1 cellular context compared by ENCODE assay signal in the genomic region with DNA sequence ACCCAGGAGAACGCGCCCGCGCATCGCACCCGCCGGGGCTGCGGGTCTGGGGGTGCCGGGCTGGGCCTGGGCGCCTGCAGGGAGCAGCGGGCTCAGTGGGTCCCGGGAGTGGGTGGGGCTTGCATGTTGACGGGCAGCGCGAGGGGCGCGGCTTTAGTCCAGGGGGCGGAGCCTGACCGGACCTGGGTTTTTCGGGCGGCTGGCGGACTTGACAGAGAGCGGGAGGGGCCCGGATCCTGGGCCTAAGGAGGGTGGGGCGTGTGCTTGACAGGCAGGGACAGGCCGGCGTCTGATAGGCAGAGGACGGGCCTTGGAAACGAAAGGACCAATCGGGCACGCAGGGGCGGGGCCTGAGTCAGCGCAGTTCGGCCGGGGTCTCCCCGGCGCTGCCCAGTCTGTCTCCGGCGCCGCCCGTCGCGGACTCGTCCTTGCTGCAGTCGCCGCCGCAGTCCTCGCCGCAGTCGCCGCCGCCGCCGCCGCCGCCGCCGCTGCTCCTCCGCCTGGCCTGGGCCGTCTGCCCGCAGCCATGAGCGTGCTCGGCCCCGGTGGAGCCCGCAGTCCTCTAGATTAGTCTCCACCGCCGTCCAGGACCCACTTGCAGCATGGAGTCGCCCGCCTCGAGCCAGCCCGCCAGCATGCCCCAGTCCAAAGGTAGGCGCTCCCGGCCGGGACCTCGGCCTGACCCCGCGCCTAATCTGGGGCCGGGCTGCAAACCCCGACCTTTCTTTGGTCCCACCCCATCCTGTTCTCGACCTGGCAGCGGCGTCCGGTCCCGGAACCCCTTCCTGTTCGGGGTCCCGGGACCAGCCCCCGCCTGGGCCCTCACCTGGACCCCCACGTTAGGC.
A peak's percentile ranks its signal among the peaks of the same experiment; 100 is the strongest.
TF ChIP-seq lines count a peak whose summit lies in the region.

A gene (plus strand): TSS at position 393 of the 845 bp plus-strand sequence. CDS start 210 bp downstream, at position 603.

TF ChIP-seq in HepG2, 621 proteins besides CTCF, POLR2A, EP300 and RAD21 (continued from another document and continues in another):
- TF ChIP-seq, protein P1, sequence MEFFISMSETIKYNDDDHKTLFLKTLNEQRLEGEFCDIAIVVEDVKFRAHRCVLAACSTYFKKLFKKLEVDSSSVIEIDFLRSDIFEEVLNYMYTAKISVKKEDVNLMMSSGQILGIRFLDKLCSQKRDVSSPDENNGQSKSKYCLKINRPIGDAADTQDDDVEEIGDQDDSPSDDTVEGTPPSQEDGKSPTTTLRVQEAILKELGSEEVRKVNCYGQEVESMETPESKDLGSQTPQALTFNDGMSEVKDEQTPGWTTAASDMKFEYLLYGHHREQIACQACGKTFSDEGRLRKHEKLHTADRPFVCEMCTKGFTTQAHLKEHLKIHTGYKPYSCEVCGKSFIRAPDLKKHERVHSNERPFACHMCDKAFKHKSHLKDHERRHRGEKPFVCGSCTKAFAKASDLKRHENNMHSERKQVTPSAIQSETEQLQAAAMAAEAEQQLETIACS (CRISPR knock-in tag; IDR thresholded peaks at IDR 0.05), result no peak
- TF ChIP-seq TCF7 (IDR thresholded peaks at IDR 0.05; ENCODE audit: low read depth) (no peak), SP140L (CRISPR knock-in tag; IDR thresholded peaks at IDR 0.05; ENCODE audit: borderline replicate concordance) (no peak), ERF (CRISPR knock-in tag; IDR thresholded peaks at IDR 0.05) (no peak), RFXANK (CRISPR knock-in tag; IDR thresholded peaks at IDR 0.05) (no peak), SMARCC2 (IDR thresholded peaks at IDR 0.05) (no peak), TMF1 (CRISPR knock-in tag; IDR thresholded peaks at IDR 0.05; ENCODE audit: low read depth) (0 out of 2 replicates have a peak, but pooled peaks have one; percentile 44), PAWR (CRISPR knock-in tag; IDR thresholded peaks at IDR 0.05; ENCODE audit: borderline replicate concordance) (no peak), ZC3H4 (CRISPR knock-in tag; IDR thresholded peaks at IDR 0.05; ENCODE audit: borderline replicate concordance) (no peak), MAFK (conservative IDR thresholded peaks at IDR 0.05 in 1 of 2, IDR thresholded peaks at IDR 0.05 in 1 of 2; ENCODE audit: low read length in 2 of 2) (peak; percentile 44 to 48), ZNF136 (CRISPR knock-in tag; IDR thresholded peaks at IDR 0.05; ENCODE audit: low read depth) (no peak), ZSCAN22 (CRISPR knock-in tag; IDR thresholded peaks at IDR 0.05) (no peak), NFKBIZ (CRISPR knock-in tag; IDR thresholded peaks at IDR 0.05) (no peak), ZNF792 (CRISPR knock-in tag; IDR thresholded peaks at IDR 0.05) (no peak; the same call in 1 of the 2 replicates), ZNF432 (CRISPR knock-in tag; IDR thresholded peaks at IDR 0.05; ENCODE audit: borderline replicate concordance) (no peak), ZNF652 (CRISPR knock-in tag; IDR thresholded peaks at IDR 0.05; ENCODE audit: borderline replicate concordance, low read depth) (no peak), ZNF660 (CRISPR knock-in tag; IDR thresholded peaks at IDR 0.05; ENCODE audit: borderline replicate concordance, low read depth) (no peak), ZNF124 (CRISPR knock-in tag; IDR thresholded peaks at IDR 0.05) (no peak), ZMAT3 (CRISPR knock-in tag; conservative IDR thresholded peaks at IDR 0.05) (0 out of 2 replicates have a peak, but pooled peaks have one; percentile 1), IKZF1 (IDR thresholded peaks at IDR 0.05) (no peak), ZNF563 (CRISPR knock-in tag; IDR thresholded peaks at IDR 0.05) (no peak; the same call in 1 of the 2 replicates), ZFP62 (CRISPR knock-in tag; IDR thresholded peaks at IDR 0.05) (no peak), NR2F2 (IDR thresholded peaks at IDR 0.05; ENCODE audit: borderline replicate concordance, low read depth) (no peak; the same call in 1 of the 2 replicates), AKAP8 (CRISPR knock-in tag; IDR thresholded peaks at IDR 0.05) (peak; percentile 82; the same call in 1 of the 2 replicates), ZNF33B (CRISPR knock-in tag; IDR thresholded peaks at IDR 0.05) (no peak)
- TF ChIP-seq, protein P2, sequence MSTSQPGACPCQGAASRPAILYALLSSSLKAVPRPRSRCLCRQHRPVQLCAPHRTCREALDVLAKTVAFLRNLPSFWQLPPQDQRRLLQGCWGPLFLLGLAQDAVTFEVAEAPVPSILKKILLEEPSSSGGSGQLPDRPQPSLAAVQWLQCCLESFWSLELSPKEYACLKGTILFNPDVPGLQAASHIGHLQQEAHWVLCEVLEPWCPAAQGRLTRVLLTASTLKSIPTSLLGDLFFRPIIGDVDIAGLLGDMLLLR (CRISPR knock-in tag; IDR thresholded peaks at IDR 0.05), result peak; percentile 40; the same call in 1 of the 2 replicates
- TF ChIP-seq, protein P3, sequence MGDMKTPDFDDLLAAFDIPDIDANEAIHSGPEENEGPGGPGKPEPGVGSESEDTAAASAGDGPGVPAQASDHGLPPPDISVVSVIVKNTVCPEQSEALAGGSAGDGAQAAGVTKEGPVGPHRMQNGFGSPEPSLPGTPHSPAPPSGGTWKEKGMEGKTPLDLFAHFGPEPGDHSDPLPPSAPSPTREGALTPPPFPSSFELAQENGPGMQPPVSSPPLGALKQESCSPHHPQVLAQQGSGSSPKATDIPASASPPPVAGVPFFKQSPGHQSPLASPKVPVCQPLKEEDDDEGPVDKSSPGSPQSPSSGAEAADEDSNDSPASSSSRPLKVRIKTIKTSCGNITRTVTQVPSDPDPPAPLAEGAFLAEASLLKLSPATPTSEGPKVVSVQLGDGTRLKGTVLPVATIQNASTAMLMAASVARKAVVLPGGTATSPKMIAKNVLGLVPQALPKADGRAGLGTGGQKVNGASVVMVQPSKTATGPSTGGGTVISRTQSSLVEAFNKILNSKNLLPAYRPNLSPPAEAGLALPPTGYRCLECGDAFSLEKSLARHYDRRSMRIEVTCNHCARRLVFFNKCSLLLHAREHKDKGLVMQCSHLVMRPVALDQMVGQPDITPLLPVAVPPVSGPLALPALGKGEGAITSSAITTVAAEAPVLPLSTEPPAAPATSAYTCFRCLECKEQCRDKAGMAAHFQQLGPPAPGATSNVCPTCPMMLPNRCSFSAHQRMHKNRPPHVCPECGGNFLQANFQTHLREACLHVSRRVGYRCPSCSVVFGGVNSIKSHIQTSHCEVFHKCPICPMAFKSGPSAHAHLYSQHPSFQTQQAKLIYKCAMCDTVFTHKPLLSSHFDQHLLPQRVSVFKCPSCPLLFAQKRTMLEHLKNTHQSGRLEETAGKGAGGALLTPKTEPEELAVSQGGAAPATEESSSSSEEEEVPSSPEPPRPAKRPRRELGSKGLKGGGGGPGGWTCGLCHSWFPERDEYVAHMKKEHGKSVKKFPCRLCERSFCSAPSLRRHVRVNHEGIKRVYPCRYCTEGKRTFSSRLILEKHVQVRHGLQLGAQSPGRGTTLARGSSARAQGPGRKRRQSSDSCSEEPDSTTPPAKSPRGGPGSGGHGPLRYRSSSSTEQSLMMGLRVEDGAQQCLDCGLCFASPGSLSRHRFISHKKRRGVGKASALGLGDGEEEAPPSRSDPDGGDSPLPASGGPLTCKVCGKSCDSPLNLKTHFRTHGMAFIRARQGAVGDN (CRISPR knock-in tag; IDR thresholded peaks at IDR 0.05), result peak; percentile 64
- TF ChIP-seq, protein P4, sequence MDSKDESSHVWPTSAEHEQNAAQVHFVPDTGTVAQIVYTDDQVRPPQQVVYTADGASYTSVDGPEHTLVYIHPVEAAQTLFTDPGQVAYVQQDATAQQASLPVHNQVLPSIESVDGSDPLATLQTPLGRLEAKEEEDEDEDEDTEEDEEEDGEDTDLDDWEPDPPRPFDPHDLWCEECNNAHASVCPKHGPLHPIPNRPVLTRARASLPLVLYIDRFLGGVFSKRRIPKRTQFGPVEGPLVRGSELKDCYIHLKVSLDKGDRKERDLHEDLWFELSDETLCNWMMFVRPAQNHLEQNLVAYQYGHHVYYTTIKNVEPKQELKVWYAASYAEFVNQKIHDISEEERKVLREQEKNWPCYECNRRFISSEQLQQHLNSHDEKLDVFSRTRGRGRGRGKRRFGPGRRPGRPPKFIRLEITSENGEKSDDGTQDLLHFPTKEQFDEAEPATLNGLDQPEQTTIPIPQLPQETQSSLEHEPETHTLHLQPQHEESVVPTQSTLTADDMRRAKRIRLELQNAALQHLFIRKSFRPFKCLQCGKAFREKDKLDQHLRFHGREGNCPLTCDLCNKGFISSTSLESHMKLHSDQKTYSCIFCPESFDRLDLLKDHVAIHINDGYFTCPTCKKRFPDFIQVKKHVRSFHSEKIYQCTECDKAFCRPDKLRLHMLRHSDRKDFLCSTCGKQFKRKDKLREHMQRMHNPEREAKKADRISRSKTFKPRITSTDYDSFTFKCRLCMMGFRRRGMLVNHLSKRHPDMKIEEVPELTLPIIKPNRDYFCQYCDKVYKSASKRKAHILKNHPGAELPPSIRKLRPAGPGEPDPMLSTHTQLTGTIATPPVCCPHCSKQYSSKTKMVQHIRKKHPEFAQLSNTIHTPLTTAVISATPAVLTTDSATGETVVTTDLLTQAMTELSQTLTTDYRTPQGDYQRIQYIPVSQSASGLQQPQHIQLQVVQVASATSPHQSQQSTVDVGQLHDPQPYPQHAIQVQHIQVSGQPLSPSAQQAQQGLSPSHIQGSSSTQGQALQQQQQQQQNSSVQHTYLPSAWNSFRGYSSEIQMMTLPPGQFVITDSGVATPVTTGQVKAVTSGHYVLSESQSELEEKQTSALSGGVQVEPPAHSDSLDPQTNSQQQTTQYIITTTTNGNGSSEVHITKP (CRISPR knock-in tag; IDR thresholded peaks at IDR 0.05; ENCODE audit: low read depth), result no peak; the same call in 1 of the 2 replicates
- TF ChIP-seq, protein P5, sequence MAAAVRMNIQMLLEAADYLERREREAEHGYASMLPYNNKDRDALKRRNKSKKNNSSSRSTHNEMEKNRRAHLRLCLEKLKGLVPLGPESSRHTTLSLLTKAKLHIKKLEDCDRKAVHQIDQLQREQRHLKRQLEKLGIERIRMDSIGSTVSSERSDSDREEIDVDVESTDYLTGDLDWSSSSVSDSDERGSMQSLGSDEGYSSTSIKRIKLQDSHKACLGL (CRISPR knock-in tag; IDR thresholded peaks at IDR 0.05), result no peak; the same call in 1 of the 2 replicates
- TF ChIP-seq, protein P6, sequence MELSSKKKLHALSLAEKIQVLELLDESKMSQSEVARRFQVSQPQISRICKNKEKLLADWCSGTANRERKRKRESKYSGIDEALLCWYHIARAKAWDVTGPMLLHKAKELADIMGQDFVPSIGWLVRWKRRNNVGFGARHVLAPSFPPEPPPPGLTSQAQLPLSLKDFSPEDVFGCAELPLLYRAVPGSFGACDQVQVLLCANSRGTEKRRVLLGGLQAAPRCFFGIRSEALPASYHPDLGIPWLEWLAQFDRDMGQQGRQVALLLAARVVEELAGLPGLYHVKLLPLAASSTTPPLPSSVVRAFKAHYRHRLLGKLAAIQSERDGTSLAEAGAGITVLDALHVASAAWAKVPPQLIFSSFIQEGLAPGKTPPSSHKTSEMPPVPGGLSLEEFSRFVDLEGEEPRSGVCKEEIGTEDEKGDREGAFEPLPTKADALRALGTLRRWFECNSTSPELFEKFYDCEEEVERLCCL (CRISPR knock-in tag; IDR thresholded peaks at IDR 0.05; ENCODE audit: borderline replicate concordance), result no peak
- TF ChIP-seq, protein P7, sequence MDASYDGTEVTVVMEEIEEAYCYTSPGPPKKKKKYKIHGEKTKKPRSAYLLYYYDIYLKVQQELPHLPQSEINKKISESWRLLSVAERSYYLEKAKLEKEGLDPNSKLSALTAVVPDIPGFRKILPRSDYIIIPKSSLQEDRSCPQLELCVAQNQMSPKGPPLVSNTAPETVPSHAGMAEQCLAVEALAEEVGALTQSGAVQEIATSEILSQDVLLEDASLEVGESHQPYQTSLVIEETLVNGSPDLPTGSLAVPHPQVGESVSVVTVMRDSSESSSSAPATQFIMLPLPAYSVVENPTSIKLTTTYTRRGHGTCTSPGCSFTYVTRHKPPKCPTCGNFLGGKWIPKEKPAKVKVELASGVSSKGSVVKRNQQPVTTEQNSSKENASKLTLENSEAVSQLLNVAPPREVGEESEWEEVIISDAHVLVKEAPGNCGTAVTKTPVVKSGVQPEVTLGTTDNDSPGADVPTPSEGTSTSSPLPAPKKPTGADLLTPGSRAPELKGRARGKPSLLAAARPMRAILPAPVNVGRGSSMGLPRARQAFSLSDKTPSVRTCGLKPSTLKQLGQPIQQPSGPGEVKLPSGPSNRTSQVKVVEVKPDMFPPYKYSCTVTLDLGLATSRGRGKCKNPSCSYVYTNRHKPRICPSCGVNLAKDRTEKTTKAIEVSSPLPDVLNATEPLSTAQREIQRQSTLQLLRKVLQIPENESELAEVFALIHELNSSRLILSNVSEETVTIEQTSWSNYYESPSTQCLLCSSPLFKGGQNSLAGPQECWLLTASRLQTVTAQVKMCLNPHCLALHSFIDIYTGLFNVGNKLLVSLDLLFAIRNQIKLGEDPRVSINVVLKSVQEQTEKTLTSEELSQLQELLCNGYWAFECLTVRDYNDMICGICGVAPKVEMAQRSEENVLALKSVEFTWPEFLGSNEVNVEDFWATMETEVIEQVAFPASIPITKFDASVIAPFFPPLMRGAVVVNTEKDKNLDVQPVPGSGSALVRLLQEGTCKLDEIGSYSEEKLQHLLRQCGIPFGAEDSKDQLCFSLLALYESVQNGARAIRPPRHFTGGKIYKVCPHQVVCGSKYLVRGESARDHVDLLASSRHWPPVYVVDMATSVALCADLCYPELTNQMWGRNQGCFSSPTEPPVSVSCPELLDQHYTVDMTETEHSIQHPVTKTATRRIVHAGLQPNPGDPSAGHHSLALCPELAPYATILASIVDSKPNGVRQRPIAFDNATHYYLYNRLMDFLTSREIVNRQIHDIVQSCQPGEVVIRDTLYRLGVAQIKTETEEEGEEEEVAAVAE (CRISPR knock-in tag; IDR thresholded peaks at IDR 0.05; ENCODE audit: borderline replicate concordance), result no peak
- TF ChIP-seq, protein P8, sequence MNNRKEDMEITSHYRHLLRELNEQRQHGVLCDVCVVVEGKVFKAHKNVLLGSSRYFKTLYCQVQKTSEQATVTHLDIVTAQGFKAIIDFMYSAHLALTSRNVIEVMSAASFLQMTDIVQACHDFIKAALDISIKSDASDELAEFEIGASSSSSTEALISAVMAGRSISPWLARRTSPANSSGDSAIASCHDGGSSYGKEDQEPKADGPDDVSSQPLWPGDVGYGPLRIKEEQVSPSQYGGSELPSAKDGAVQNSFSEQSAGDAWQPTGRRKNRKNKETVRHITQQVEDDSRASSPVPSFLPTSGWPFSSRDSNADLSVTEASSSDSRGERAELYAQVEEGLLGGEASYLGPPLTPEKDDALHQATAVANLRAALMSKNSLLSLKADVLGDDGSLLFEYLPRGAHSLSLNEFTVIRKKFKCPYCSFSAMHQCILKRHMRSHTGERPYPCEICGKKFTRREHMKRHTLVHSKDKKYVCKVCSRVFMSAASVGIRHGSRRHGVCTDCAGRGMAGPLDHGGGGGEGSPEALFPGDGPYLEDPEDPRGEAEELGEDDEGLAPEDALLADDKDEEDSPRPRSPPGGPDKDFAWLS (CRISPR knock-in tag; IDR thresholded peaks at IDR 0.05; ENCODE audit: borderline replicate concordance), result no peak
- TF ChIP-seq, protein P9, sequence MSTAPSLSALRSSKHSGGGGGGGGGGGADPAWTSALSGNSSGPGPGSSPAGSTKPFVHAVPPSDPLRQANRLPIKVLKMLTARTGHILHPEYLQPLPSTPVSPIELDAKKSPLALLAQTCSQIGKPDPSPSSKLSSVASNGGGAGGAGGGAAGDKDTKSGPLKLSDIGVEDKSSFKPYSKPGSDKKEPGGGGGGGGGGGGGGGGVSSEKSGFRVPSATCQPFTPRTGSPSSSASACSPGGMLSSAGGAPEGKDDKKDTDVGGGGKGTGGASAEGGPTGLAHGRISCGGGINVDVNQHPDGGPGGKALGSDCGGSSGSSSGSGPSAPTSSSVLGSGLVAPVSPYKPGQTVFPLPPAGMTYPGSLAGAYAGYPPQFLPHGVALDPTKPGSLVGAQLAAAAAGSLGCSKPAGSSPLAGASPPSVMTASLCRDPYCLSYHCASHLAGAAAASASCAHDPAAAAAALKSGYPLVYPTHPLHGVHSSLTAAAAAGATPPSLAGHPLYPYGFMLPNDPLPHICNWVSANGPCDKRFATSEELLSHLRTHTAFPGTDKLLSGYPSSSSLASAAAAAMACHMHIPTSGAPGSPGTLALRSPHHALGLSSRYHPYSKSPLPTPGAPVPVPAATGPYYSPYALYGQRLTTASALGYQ (CRISPR knock-in tag; IDR thresholded peaks at IDR 0.05), result no peak
